Comparison of ENCODE assay signal across 1 cellular context in genomic region chr7:157544980-157545680, GRCh38.
TF ChIP-seq lines count a peak whose summit lies in the region.

No MANE protein-coding gene starts in this region.

TF ChIP-seq in K562, 482 proteins besides CTCF, POLR2A, EP300 and RAD21 (continued from another document):
- no peak for TF ChIP-seq MYBL2 (IDR thresholded peaks at IDR 0.05; ENCODE audit: low read depth)
- TF ChIP-seq MYBL2 (CRISPR knock-in tag; IDR thresholded peaks at IDR 0.05; ENCODE audit: borderline replicate concordance), result no peak
- TF ChIP-seq EGR1 (conservative IDR thresholded peaks at IDR 0.05), result peak; percentile 78
TF ChIP-seq in K562: peak in this region for 2.
